32 cellular contexts compared by ENCODE assay signal in genomic region chr5:116467444-116467843, GRCh38.
"Had no signal": no experiment of that assay in that cellular context is flagged by ENCODE, and none has a peak within 500 bp of the region (broad histone marks: within the 10 kb centered on the region; RNA-seq: fewer than 3 reads in every experiment).

No MANE protein-coding gene starts in this region.

- ATAC-seq: activated naive CD4-positive, alpha-beta T cell treated with anti-CD3 and anti-CD28 coated beads, Interleukin-2, amount 50 U/mL, for 72 hours; activated naive CD8-positive, alpha-beta T cell treated with anti-CD3 and anti-CD28 coated beads, Interleukin-2, amount 50 U/mL, for 24 hours; activated T-cell treated with anti-CD3 and anti-CD28 coated beads, Interleukin-2, amount 50 U/mL, for 4 hours; Panc1; Right ventricle myocardium inferior; T-cell had no signal

- H3K27ac ChIP-seq: ascending aorta, SK-N-MC had no signal

- H3K27me3 ChIP-seq: ascending aorta had no signal

- H3K4me1 ChIP-seq: ascending aorta had no signal

- H3K4me1 Mint-ChIP-seq: activated CD4-positive, alpha-beta T cell treated with anti-CD3 and anti-CD28 coated beads, Interleukin-2, amount 10 ng/mL, durations not matched to agents 7 days and 5 days; activated naive CD8-positive, alpha-beta T cell treated with anti-CD3 and anti-CD28 coated beads, Interleukin-2, amount 50 U/mL, for 24 hours had no signal

- H3K27ac Mint-ChIP-seq: activated CD4-positive, alpha-beta memory T cell treated with anti-CD3 and anti-CD28 coated beads for 36 hours; activated CD4-positive, alpha-beta T cell treated with anti-CD3 and anti-CD28 coated beads, Interleukin-2, amount 10 ng/mL, durations not matched to agents 7 days and 5 days; activated naive CD4-positive, alpha-beta T cell treated with anti-CD3 and anti-CD28 coated beads, Interleukin-2, amount 50 U/mL, for 72 hours; activated naive CD8-positive, alpha-beta T cell treated with anti-CD3 and anti-CD28 coated beads, Interleukin-2, amount 50 U/mL, for 24 hours had no signal

- DNase-seq: activated CD4-positive, alpha-beta memory T cell treated with anti-CD3 and anti-CD28 coated beads for 36 hours; activated CD4-positive, alpha-beta T cell treated with anti-CD3 and anti-CD28 coated beads, Interleukin-2, amount 10 ng/mL, durations not matched to agents 7 days and 5 days; activated CD4-positive, CD25-positive, alpha-beta regulatory T cell; activated CD8-positive, alpha-beta memory T cell treated with anti-CD3 and anti-CD28 coated beads for 24 hours; activated effector memory CD4-positive, alpha-beta T cell treated with anti-CD3 and anti-CD28 coated beads, Interleukin-2, amount 50 U/mL, for 16 hours; activated naive CD4-positive, alpha-beta T cell treated with Interleukin-2 at 50 U/mL for 16 hours; activated naive CD8-positive, alpha-beta T cell treated with anti-CD3 and anti-CD28 coated beads, Interleukin-2, amount 50 U/mL, for 24 hours; activated T-cell treated with anti-CD3 and anti-CD28 coated beads, Interleukin-2, amount 50 U/mL, for 4 hours; amniotic stem cell; KG1; NCI-H1048; NCI-H146; NCI-H1930; NCI-H2107; NCI-H2171 treated with DMSO at 0.1 percent for 48 hours; NCI-H345; NCI-H510A; NCI-H526 treated with DMSO at 0.1 percent for 48 hours; NCI-H82; NK-92 treated with Interleukin-12 subunit alpha and Interleukin-12 subunit beta, amount 100 ng/mL, for 24 hours; OCI-M1; RPMI8226; T-cell; T-helper 2 cell; T1000 had no signal

- H3K4me3 Mint-ChIP-seq: activated CD4-positive, alpha-beta memory T cell treated with anti-CD3 and anti-CD28 coated beads for 36 hours; activated CD4-positive, alpha-beta T cell treated with anti-CD3 and anti-CD28 coated beads, Interleukin-2, amount 10 ng/mL, durations not matched to agents 7 days and 5 days; activated naive CD8-positive, alpha-beta T cell treated with anti-CD3 and anti-CD28 coated beads, Interleukin-2, amount 50 U/mL, for 24 hours; activated T-cell treated with anti-CD3 and anti-CD28 coated beads, Interleukin-2, amount 50 U/mL, for 4 hours; brain; T-cell had no signal

- H3K36me3 ChIP-seq: ascending aorta had no signal

- H3K4me3 ChIP-seq: ascending aorta, SK-N-MC had no signal

- H3K9me3 Mint-ChIP-seq: activated CD4-positive, alpha-beta T cell treated with anti-CD3 and anti-CD28 coated beads, Interleukin-2, amount 10 ng/mL, durations not matched to agents 7 days and 5 days; activated naive CD8-positive, alpha-beta T cell treated with anti-CD3 and anti-CD28 coated beads, Interleukin-2, amount 50 U/mL, for 24 hours had no signal

- H3K27me3 Mint-ChIP-seq: activated CD4-positive, alpha-beta memory T cell treated with anti-CD3 and anti-CD28 coated beads for 36 hours; activated CD4-positive, alpha-beta T cell treated with anti-CD3 and anti-CD28 coated beads, Interleukin-2, amount 10 ng/mL, durations not matched to agents 7 days and 5 days; activated naive CD8-positive, alpha-beta T cell treated with anti-CD3 and anti-CD28 coated beads, Interleukin-2, amount 50 U/mL, for 24 hours; brain; T-cell had no signal

- H3K9me3 ChIP-seq: ascending aorta had no signal

- FAIRE-seq: TTC549 had no signal
